Comparison of ENCODE assay signal across 28 cellular contexts in the genomic region with DNA sequence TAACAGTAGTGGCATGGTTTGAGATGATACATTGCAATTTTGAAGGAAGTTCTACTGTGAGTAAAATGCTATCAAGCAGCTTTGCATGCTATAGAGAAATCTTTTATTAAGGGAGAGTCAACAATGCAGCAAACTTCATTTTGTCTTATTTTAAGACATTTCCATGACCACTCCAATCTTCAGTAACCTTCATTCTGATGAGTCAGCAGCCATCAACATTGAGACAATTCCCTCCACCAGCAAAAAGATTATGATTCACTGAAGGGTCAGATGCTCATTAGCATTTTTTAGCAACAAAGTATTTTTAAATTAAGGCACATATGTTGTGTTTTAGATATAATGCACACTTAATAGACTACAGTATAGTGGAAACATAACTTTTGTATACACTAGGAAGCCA.
"Had no signal": no experiment of that assay in that cellular context is flagged by ENCODE, and none has a peak within 500 bp of the region (broad histone marks: within the 10 kb centered on the region; RNA-seq: fewer than 3 reads in every experiment).

No MANE protein-coding gene starts in this region.

- H3K27me3 ChIP-seq: neural progenitor cell, ovary, spleen, suprapubic skin, testis, tibial artery, transverse colon, upper lobe of right lung, uterus had no signal

- ATAC-seq: natural killer cell; psoas muscle; right cardiac atrium; sciatic nerve; stimulated activated memory B cell treated with anti-CD40 and anti-IgM and Interleukin-4, amounts not matched to agents 10 μg/mL and 1 μg/mL and 100 μg/mL, for 72 hours; stimulated activated naive CD8-positive, alpha-beta T cell treated with anti-CD3 and anti-CD28 coated beads, Interleukin-15, amount 100 ng/mL, for 72 hours; stimulated activated naive CD8-positive, alpha-beta T cell treated with anti-CD3 and anti-CD28 coated beads, Interleukin-15, Interleukin-2, amounts not matched to agents 100 U/mL and 50 U/mL, for 24 hours; upper lobe of right lung had no signal

- H3K79me2 ChIP-seq: parathyroid adenoma had no signal

- H3K4me3 ChIP-seq: neural progenitor cell, ovary, psoas muscle, skin epidermis, smooth muscle cell, spleen, suprapubic skin, testis, tibial artery, transverse colon, upper lobe of right lung, uterus had no signal

- H3K4me2 ChIP-seq: neural progenitor cell, smooth muscle cell had no signal

- H3K9ac ChIP-seq: neural progenitor cell, parathyroid adenoma had no signal

- H3K36me3 ChIP-seq: neural progenitor cell, ovary, spleen, suprapubic skin, tibial artery, transverse colon, upper lobe of right lung, uterus had no signal

- H2AFZ ChIP-seq: neural progenitor cell, parathyroid adenoma had no signal

- DNase-seq: natural killer cell; occipital lobe; ovary; posterior cingulate gyrus; psoas muscle; right cardiac atrium; spleen; stimulated activated CD4-positive, alpha-beta T cell treated with anti-CD3 and anti-CD28 coated beads, Interleukin-12 subunit alpha, Interleukin-12 subunit beta, amount 100 ng/mL, for 4 hours; stimulated activated CD4-positive, alpha-beta T cell treated with anti-CD3 and anti-CD28 coated beads, Interleukin-1b, Interleukin-23, amount 100 ng/mL, for 48 hours; stimulated activated CD4-positive, alpha-beta T cell treated with anti-CD3 and anti-CD28 coated beads, Interleukin-4, amount 100 ng/mL, for 1 hour; stimulated activated CD4-positive, alpha-beta T cell treated with anti-CD3 and anti-CD28 coated beads, Interleukin-4, amount 100 ng/mL, for 4 hours; stimulated activated CD8-positive, alpha-beta memory T cell treated with anti-CD3 and anti-CD28 coated beads, Interleukin-4, amount 100 ng/mL, for 48 hours; stimulated activated naive CD4-positive, alpha-beta T cell; stimulated activated naive CD8-positive, alpha-beta T cell treated with anti-CD3 and anti-CD28 coated beads, Interleukin-15, amount 100 ng/mL, for 72 hours; stimulated activated naive CD8-positive, alpha-beta T cell treated with anti-CD3 and anti-CD28 coated beads, Interleukin-15, Interleukin-2, amounts not matched to agents 100 U/mL and 50 U/mL, for 24 hours; substantia nigra; testis; tibial artery; transverse colon; upper lobe of right lung; uterus had no signal

- H3K4me1 ChIP-seq: neural progenitor cell, parathyroid adenoma, psoas muscle, spleen, suprapubic skin, testis, tibial artery, transverse colon, upper lobe of right lung, uterus had no signal

- H3K9me3 ChIP-seq: ovary, psoas muscle, suprapubic skin, testis, tibial artery, transverse colon, upper lobe of right lung, uterus had no signal

- H3K27ac ChIP-seq: neural progenitor cell, ovary, parathyroid adenoma, psoas muscle, skin epidermis, spleen, suprapubic skin, testis, tibial artery, transverse colon, upper lobe of right lung, uterus had no signal
